Comparison of ENCODE assay signal across 14 cellular contexts in genomic region chr15:68528891-68529290, GRCh38. TPM values are rescaled to one million over a fixed set of nuclear protein-coding genes. Genes with fewer than 3 reads are reported as not detected.
DNase-seq lines count a peak whose midpoint lies in the region; ATAC-seq and TF ChIP-seq lines count a peak whose summit lies in the region.
"Had no signal": no experiment of that assay in that cellular context is flagged by ENCODE, and none has a peak within 500 bp of the region (broad histone marks: within the 10 kb centered on the region; RNA-seq: fewer than 3 reads in every experiment).

No MANE protein-coding gene starts in this region.

- H3K4me1 Mint-ChIP-seq in T-helper 1 cell treated with Interleukin-12 subunit alpha and Interleukin-12 subunit beta and Interleukin-4 antibody, amounts not matched to agents 30 μg/mL and 1 μg/mL, for 36 hours (ENCODE audit: low read depth), result peaks cover 23% of the 10 kb centered on the region
- H3K4me1 Mint-ChIP-seq in naive B cell, result peaks cover 15 to 29% (median 19%) of the 10 kb centered on the region in 3 donors

- H3K9me3 ChIP-seq in MM.1S (replicated peaks; ENCODE audit: insufficient read depth, low read length), result no peaks in the 10 kb centered on the region
- H3K9me3 ChIP-seq: colonic mucosa had no signal

- H3K27me3 Mint-ChIP-seq in T-helper 1 cell treated with Interleukin-12 subunit alpha and Interleukin-12 subunit beta and Interleukin-4 antibody, amounts not matched to agents 30 μg/mL and 1 μg/mL, for 36 hours (ENCODE audit: low read depth), result peaks cover 37% of the 10 kb centered on the region
- H3K27me3 Mint-ChIP-seq in naive B cell, result peaks cover 0 to under 1% (median 0%) of the 10 kb centered on the region in 3 donors

- no peak for ATAC-seq in naive B cell (ENCODE audit: low read depth in 2 of 2)
- ATAC-seq: psoas muscle had no signal

- peaks cover 6% of the 10 kb centered on the region for H3K36me3 Mint-ChIP-seq in T-helper 1 cell treated with Interleukin-12 subunit alpha and Interleukin-12 subunit beta and Interleukin-4 antibody, amounts not matched to agents 30 μg/mL and 1 μg/mL, for 36 hours (ENCODE audit: low read depth)
- peaks cover 13 to 31% of the 10 kb centered on the region in 2 donors for H3K36me3 Mint-ChIP-seq in naive B cell

- no peak overlapping the region for H3K9ac ChIP-seq in MM.1S (ENCODE audit: low read length)

- peak overlapping the region; percentile 37 for H3K27ac Mint-ChIP-seq in T-helper 1 cell treated with Interleukin-12 subunit alpha and Interleukin-12 subunit beta and Interleukin-4 antibody, amounts not matched to agents 30 μg/mL and 1 μg/mL, for 36 hours
- H3K27ac Mint-ChIP-seq in naive B cell, result peak overlapping the region in 1 of 6 donors; percentile 20

- peak overlapping the region; percentile 33 for H3K4me2 ChIP-seq in MM.1S (ENCODE audit: low read depth, low read length)

- no peak overlapping the region for H3K27ac ChIP-seq in MM.1S (ENCODE audit: low read length)
- H3K27ac ChIP-seq: colonic mucosa, psoas muscle had no signal

- peaks cover 27% of the 10 kb centered on the region for H3K9me3 Mint-ChIP-seq in T-helper 1 cell treated with Interleukin-12 subunit alpha and Interleukin-12 subunit beta and Interleukin-4 antibody, amounts not matched to agents 30 μg/mL and 1 μg/mL, for 36 hours
- H3K9me3 Mint-ChIP-seq in naive B cell, result peaks cover 8 to 32% (median 26%) of the 10 kb centered on the region in 7 donors

- H3F3A ChIP-seq in MM.1S (ENCODE audit: insufficient read depth, low read length), result no peaks in the 10 kb centered on the region

- no peaks in the 10 kb centered on the region for H3K79me2 ChIP-seq in MM.1S (ENCODE audit: low read length)

- H3K36me3 ChIP-seq in MM.1S (replicated peaks; ENCODE audit: insufficient read depth, low read length), result no peaks in the 10 kb centered on the region
- H3K36me3 ChIP-seq: colonic mucosa had no signal

- no peaks in the 10 kb centered on the region for H3K27me3 ChIP-seq in MM.1S (replicated peaks; ENCODE audit: insufficient read depth, low read length)
- H3K27me3 ChIP-seq: colonic mucosa had no signal

- DNase-seq in T-helper 1 cell, result no peak
- DNase-seq in MM.1S, result no peak
- DNase-seq in choroid plexus epithelial cell (ENCODE audit: low read depth), result peak; percentile 64
- DNase-seq in naive B cell, result no peak
- DNase-seq in foreskin melanocyte, result no peak
- DNase-seq in activated CD8-positive, alpha-beta memory T cell treated with anti-CD3 and anti-CD28 coated beads for 24 hours, result no peak
- no peak for DNase-seq in germinal center (ENCODE audit: low spot score)
- DNase-seq: ACHN, colonic mucosa, glutamatergic neuron, NCI-H1417, psoas muscle had no signal

- H3K9me2 ChIP-seq in MM.1S (replicated peaks; ENCODE audit: insufficient read depth, low read length), result no peaks in the 10 kb centered on the region

- no peaks in the 10 kb centered on the region for H4K20me1 ChIP-seq in MM.1S (ENCODE audit: insufficient read depth, low read length)

- H3K4me3 ChIP-seq in MM.1S (ENCODE audit: low read length), result no peak overlapping the region
- H3K4me3 ChIP-seq in choroid plexus epithelial cell (ENCODE audit: low read depth, low read length), result no peak overlapping the region
- H3K4me3 ChIP-seq: colonic mucosa, lung, psoas muscle had no signal

- H3K4me1 ChIP-seq in MM.1S (ENCODE audit: low read length), result peaks cover 11% of the 10 kb centered on the region
- H3K4me1 ChIP-seq: colonic mucosa, psoas muscle had no signal

- TF ChIP-seq CTCF in MM.1S (IDR thresholded peaks at IDR 0.05; ENCODE audit: low read length) (no peak), choroid plexus epithelial cell (conservative IDR thresholded peaks at IDR 0.05; ENCODE audit: low read depth, low read length) (no peak)

- H3K4me3 Mint-ChIP-seq in T-helper 1 cell treated with Interleukin-12 subunit alpha and Interleukin-12 subunit beta and Interleukin-4 antibody, amounts not matched to agents 30 μg/mL and 1 μg/mL, for 36 hours, result peak overlapping the region; percentile 66
- peak overlapping the region in 6 of 8 donors; percentile 8 to 65 (median 36) for H3K4me3 Mint-ChIP-seq in naive B cell

- H2AFZ ChIP-seq in MM.1S (ENCODE audit: low read length), result 0 out of 2 replicates have a peak overlapping the region, but pooled peaks have one; percentile 32

RNA-seq across cellular contexts. Expression of gene CORO2B, which starts 49.9 kb away (rescaled TPM):
- 10 to 100 TPM in 1 of 6 donors, 1 to 10 TPM in 5; 3.4 to 11.3 (median 4.8) TPM for polyA plus RNA-seq in naive B cell (ENCODE audit: low read depth in 6 of 6)
